In genomic region chr4:175062183-175062592, GRCh38 we compare ENCODE assay signal across 1 cellular context.
TF ChIP-seq lines count a peak whose summit lies in the region.

No MANE protein-coding gene starts in this region.

TF ChIP-seq in SK-N-SH treated with all-trans-retinoic acid at 6 μM for 48 hours, 23 proteins besides CTCF, POLR2A, EP300 and RAD21 (continued from another document):
- TF ChIP-seq BACH2 (CRISPR knock-in tag; IDR thresholded peaks at IDR 0.05; ENCODE audit: borderline replicate concordance) (no peak), ZNF8 (CRISPR knock-in tag; IDR thresholded peaks at IDR 0.05) (no peak)
TF ChIP-seq in SK-N-SH treated with all-trans-retinoic acid at 6 μM for 48 hours: peak in this region for 0.
